ENCODE assay signal across 20 cellular contexts in the genomic region with DNA sequence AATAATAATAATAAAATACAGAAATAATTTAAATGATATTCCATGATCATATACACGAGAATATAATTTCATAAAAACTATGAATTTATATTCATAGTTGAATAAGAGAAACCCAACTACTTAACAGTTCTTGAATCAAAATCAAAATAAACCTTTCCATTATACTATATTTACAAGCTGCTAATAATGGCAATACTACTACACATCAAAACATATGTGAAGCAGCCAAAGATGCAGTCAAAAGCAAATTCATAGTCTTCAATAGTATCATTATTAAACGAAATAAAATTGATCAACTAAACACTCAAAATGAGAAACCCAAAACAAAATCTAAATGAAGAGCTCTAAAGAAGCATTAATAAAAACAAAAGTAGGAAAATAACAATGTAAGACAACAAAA.
DNase-seq lines count a peak whose midpoint lies in the region; ATAC-seq, FAIRE-seq and TF ChIP-seq lines count a peak whose summit lies in the region.
"Had no signal": no experiment of that assay in that cellular context is flagged by ENCODE, and none has a peak within 500 bp of the region (broad histone marks: within the 10 kb centered on the region; RNA-seq: fewer than 3 reads in every experiment).

No MANE protein-coding gene starts in this region.

- no peak for ATAC-seq in HepG2
- no peak for ATAC-seq in right lobe of liver
- no peak for ATAC-seq in GM21723 (IDR thresholded peaks at IDR 0.05; ENCODE audit: unreplicated experiment)
- ATAC-seq: A549; CD8-positive, alpha-beta T cell had no signal

- DNase-seq in HepG2 (ENCODE audit: low spot score) (no peak), right lobe of liver (no peak), H1 (ENCODE audit: low read depth in 1 of 2, low spot score in 2 of 2) (no peak), NCI-H1436 (lab: John Stamatoyannopoulos, UW) (no peak)
- DNase-seq: AML-193; Caco-2; Calu3; CD4-positive, alpha-beta T cell; CD8-positive, alpha-beta T cell; DMS79 treated with DMSO at 0.1 percent for 48 hours; GF-D8 had no signal

- no peak overlapping the region for H4K5ac ChIP-seq in H1 (ENCODE audit: insufficient read length, low read depth, low read length)

- CTCF ChIA-PET in HepG2 (lab: Yijun Ruan, JAX; ENCODE audit: low intra/inter-chr PET ratio, low total read pairs): no interaction called here
- CTCF ChIA-PET in H1 (lab: Charles Lee; ENCODE audit: partially characterized antibody): interaction anchor here (0.8 kb wide), 1 partner anchor 12 kb away, joined by 3 read pairs; no protein-coding TSS in a partner anchor

- H3K79me2 ChIP-seq in HepG2 (ENCODE audit: insufficient read depth, low read length) (no peaks in the 10 kb centered on the region), H1 (ENCODE audit: control insufficient read depth in 1 of 2, insufficient read depth in 2 of 2, low read length in 2 of 2) (peaks cover 0 to 12% of the 10 kb centered on the region in 2 experiments; a peak in 2 of 4 replicates)

- no peaks in the 10 kb centered on the region for H3K4me1 ChIP-seq in HepG2 (ENCODE audit: insufficient read depth, low read length)
- no peaks in the 10 kb centered on the region for H3K4me1 ChIP-seq in right lobe of liver
- H3K4me1 ChIP-seq in H1 (replicated peaks in 1 of 4; ENCODE audit: control insufficient read depth in 3 of 4, insufficient read depth in 4 of 4, low read length in 3 of 4): 0 out of 7 replicates have a peak, but pooled peaks cover 0 to 2% (median 0%) of the 10 kb centered on the region in 4 experiments
- H3K4me1 ChIP-seq: A549; BLaER1 treated with 17β-estradiol and CSF1 and Interleukin-3, amounts not matched to agents 10 nM and 100 nM; Caco-2 had no signal

- no peak overlapping the region for H2BK15ac ChIP-seq in H1 (ENCODE audit: low read length)

- TF ChIP-seq POLR2A in HepG2 (IDR thresholded peaks at IDR 0.05; ENCODE audit: insufficient read depth in 1 of 2, low read depth in 2 of 2, low read length in 2 of 2): no peak
- no peak for TF ChIP-seq POLR2A in right lobe of liver (IDR thresholded peaks at IDR 0.05)
- no peak for TF ChIP-seq POLR2A in H1 (IDR thresholded peaks at IDR 0.05; ENCODE audit: control extremely low read depth in 1 of 2, low read depth in 2 of 2, low read length in 2 of 2)

- H3K9ac ChIP-seq in HepG2 (ENCODE audit: insufficient read depth, low read depth, low read length) (no peak overlapping the region), H1 (replicated peaks in 1 of 4; ENCODE audit: extremely low read depth in 1 of 4, low read depth in 3 of 4, low read length in 3 of 4) (no peak overlapping the region)
- H3K9ac ChIP-seq: BLaER1 treated with 17β-estradiol and CSF1 and Interleukin-3, amounts not matched to agents 10 nM and 100 nM had no signal

- WGBS in HepG2 (ENCODE audit: low lambda C conversion rate): 1% methylated on average over 2 of the region's 2 CpGs
- 22% methylated on average over 2 of the region's 2 CpGs for WGBS in right lobe of liver (ENCODE audit: insufficient coverage, low coverage, low lambda C conversion rate, missing lambda C conversion rate)
- 88% methylated on average over 2 of the region's 2 CpGs; no CpG with 5 or more reads in 1 of the 2 experiments for WGBS in H1 (ENCODE audit: extremely low coverage in 1 of 2, insufficient coverage in 1 of 2, insufficient read length in 1 of 2, insufficient replicate concordance in 2 of 2, low coverage in 1 of 2, low lambda C conversion rate in 2 of 2, missing lambda C conversion rate in 1 of 2), 2 experiments

- no peak overlapping the region for H2BK120ac ChIP-seq in H1 (replicated peaks; ENCODE audit: low read depth, low read length)

- no peak overlapping the region for H3K56ac ChIP-seq in H1 (replicated peaks; ENCODE audit: insufficient read length, low read depth, low read length)

- H2BK12ac ChIP-seq in H1 (ENCODE audit: low read depth, low read length): no peak overlapping the region

- H2AFZ ChIP-seq in HepG2 (ENCODE audit: low read length) (no peak overlapping the region), H1 (ENCODE audit: low read length) (no peak overlapping the region)

- no peaks in the 10 kb centered on the region for H3K23me2 ChIP-seq in H1 (ENCODE audit: low read depth, low read length)

- H3K79me1 ChIP-seq in H1 (ENCODE audit: low read depth, low read length): no peaks in the 10 kb centered on the region

- H2BK20ac ChIP-seq in H1 (ENCODE audit: low read length): no peak overlapping the region

- H2BK5ac ChIP-seq in H1 (ENCODE audit: low read depth, low read length): no peak overlapping the region

- H3K27me3 ChIP-seq in HepG2 (ENCODE audit: control insufficient read depth in 1 of 2, insufficient read depth in 2 of 2, low read length in 2 of 2) (no peaks in the 10 kb centered on the region), right lobe of liver (no peaks in the 10 kb centered on the region), H1 (replicated peaks in 1 of 4; ENCODE audit: control insufficient read depth in 3 of 4, extremely low read depth in 1 of 4, insufficient read depth in 3 of 4, low read length in 3 of 4) (no peaks in the 10 kb centered on the region)
- H3K27me3 ChIP-seq: BLaER1 treated with 17β-estradiol and CSF1 and Interleukin-3, amounts not matched to agents 10 nM and 100 nM had no signal

- H4K20me1 ChIP-seq in HepG2 (ENCODE audit: insufficient read depth, low read length) (no peaks in the 10 kb centered on the region), H1 (replicated peaks in 1 of 2; ENCODE audit: control insufficient read depth in 1 of 2, insufficient read depth in 2 of 2, low read length in 2 of 2) (peaks cover 0 to 2% of the 10 kb centered on the region in 2 experiments)
- H4K20me1 ChIP-seq: BLaER1 treated with 17β-estradiol and CSF1 and Interleukin-3, amounts not matched to agents 10 nM and 100 nM had no signal

- no peak overlapping the region for H3K18ac ChIP-seq in H1 (ENCODE audit: extremely low read depth, low read length)

- BruUV-seq in HepG2 (replicated peaks; lab: Mats Ljungman, UMichigan): no TSS peak

- POLR2A ChIA-PET in HepG2 (lab: Yijun Ruan, JAX) (no interaction called here), H1 (lab: Charles Lee; ENCODE audit: partially characterized antibody) (no interaction called here)

- H3K36me3 ChIP-seq in HepG2 (replicated peaks in 1 of 2; ENCODE audit: control insufficient read depth in 1 of 2, insufficient read depth in 2 of 2, low read length in 2 of 2) (no peaks in the 10 kb centered on the region), right lobe of liver (no peaks in the 10 kb centered on the region), H1 (ENCODE audit: control insufficient read depth in 2 of 4, insufficient read depth in 4 of 4, low read length in 3 of 4) (no peaks in the 10 kb centered on the region)
- H3K36me3 ChIP-seq: BLaER1 treated with 17β-estradiol and CSF1 and Interleukin-3, amounts not matched to agents 10 nM and 100 nM had no signal

- in situ Hi-C loops in HepG2 (cut with HindIII; ENCODE audit: extremely low pct_ligation_motif_present, low pct_unique_long_range_greater_than_20kb): no loop called here

- no peak overlapping the region for H4K8ac ChIP-seq in H1 (ENCODE audit: extremely low read depth, insufficient read depth, low read length)

- H3K23ac ChIP-seq in H1 (ENCODE audit: insufficient read length): no peak overlapping the region

- H3K4me3 ChIP-seq in HepG2 (replicated peaks in 1 of 3; ENCODE audit: insufficient read depth in 1 of 3, low read depth in 2 of 3, low read length in 3 of 3): no peak overlapping the region
- H3K4me3 ChIP-seq in right lobe of liver: no peak overlapping the region
- no peak overlapping the region for H3K4me3 ChIP-seq in H1 (ENCODE audit: extremely low read depth in 1 of 4, insufficient read depth in 2 of 4, low read depth in 3 of 4, low read length in 4 of 4)
- H3K4me3 ChIP-seq: A549; BLaER1 treated with 17β-estradiol and CSF1 and Interleukin-3, amounts not matched to agents 10 nM and 100 nM had no signal

- H3K27ac ChIP-seq in HepG2 (ENCODE audit: extremely low read length, insufficient read depth, low read length) (no peak overlapping the region), right lobe of liver (no peak overlapping the region), H1 (ENCODE audit: low read depth, low read length) (no peak overlapping the region)
- H3K27ac ChIP-seq: 22Rv1; A549; BLaER1 treated with 17β-estradiol and CSF1 and Interleukin-3, amounts not matched to agents 10 nM and 100 nM; C4-2B had no signal

- H4K91ac ChIP-seq in H1 (replicated peaks; ENCODE audit: insufficient read length, low read length): no peak overlapping the region

- TF ChIP-seq RAD21 in HepG2 (CRISPR knock-in tag; IDR thresholded peaks at IDR 0.05) (no peak), H1 (IDR thresholded peaks at IDR 0.05 in 1 of 2, conservative IDR thresholded peaks at IDR 0.05 in 1 of 2; ENCODE audit: low read depth in 2 of 2, low read length in 2 of 2) (no peak)

- H3K9me3 ChIP-seq in HepG2 (ENCODE audit: low read length) (peaks cover 37% of the 10 kb centered on the region), right lobe of liver (peaks cover 0 to 7% (median 0%) of the 10 kb centered on the region in 4 donors), H1 (ENCODE audit: insufficient read depth in 2 of 2, low read depth in 1 of 2, low read length in 1 of 2) (peaks cover 7 to 10% of the 10 kb centered on the region in 2 experiments)
- H3K9me3 ChIP-seq: A549, Caco-2 had no signal

- no peak overlapping the region for H3K14ac ChIP-seq in H1 (ENCODE audit: insufficient read length)

- FAIRE-seq in HepG2 (lab: Jason Lieb, UNC) (no peak), H1 (lab: Jason Lieb, UNC) (no peak), islet of Langerhans (lab: Jason Lieb, UNC) (peak; percentile 58)
- FAIRE-seq: A549, D721Med, GM12891, GM19239 had no signal

- H2AK5ac ChIP-seq in H1 (ENCODE audit: low read depth, low read length): no peak overlapping the region

- H3K4me2 ChIP-seq in HepG2 (ENCODE audit: low read depth, low read length) (no peak overlapping the region), H1 (ENCODE audit: insufficient read depth in 1 of 2, low read depth in 2 of 2, low read length in 2 of 2) (no peak overlapping the region)
- H3K4me2 ChIP-seq: A549; BLaER1 treated with 17β-estradiol and CSF1 and Interleukin-3, amounts not matched to agents 10 nM and 100 nM had no signal

- no peak overlapping the region for H3K4ac ChIP-seq in H1 (replicated peaks; ENCODE audit: insufficient read length, low read depth, low read length)

- no peak for TF ChIP-seq EP300 in HepG2 (IDR thresholded peaks at IDR 0.05; ENCODE audit: low read depth in 2 of 2, low read length in 2 of 2)
- TF ChIP-seq EP300 in HepG2 (CRISPR knock-in tag; IDR thresholded peaks at IDR 0.05; ENCODE audit: borderline replicate concordance): no peak
- TF ChIP-seq EP300 in H1 (IDR thresholded peaks at IDR 0.05; ENCODE audit: borderline replicate concordance in 1 of 2, low read depth in 2 of 2, low read length in 2 of 2): no peak

- intact Hi-C loops in HepG2 (cut with micrococcal nuclease; ENCODE audit: unreplicated experiment) (no loop called here), right lobe of liver (cut with DNase I) (no loop called here)

- TF ChIP-seq CTCF in HepG2 (CRISPR knock-in tag; IDR thresholded peaks at IDR 0.05) (no peak), right lobe of liver (IDR thresholded peaks at IDR 0.05) (no peak), H1 (IDR thresholded peaks at IDR 0.05; ENCODE audit: control extremely low read depth in 1 of 3, insufficient read depth in 1 of 3, low read depth in 1 of 3, low read length in 3 of 3) (no peak)

TF ChIP-seq in H1, 55 proteins besides CTCF, POLR2A, EP300 and RAD21 (continues in another document):
- peak; percentile 71; the same call in 1 of the 2 replicates for TF ChIP-seq KDM1A (IDR thresholded peaks at IDR 0.05; ENCODE audit: borderline replicate concordance, low read length)
- no peak for TF ChIP-seq BACH1 (IDR thresholded peaks at IDR 0.05; ENCODE audit: low read length)
